ENCODE assay signal across 8 cellular contexts in genomic region chr9:137745541-137745991, GRCh38.
DNase-seq lines count a peak whose midpoint lies in the region; ATAC-seq and TF ChIP-seq lines count a peak whose summit lies in the region.

No MANE protein-coding gene starts in this region.

- H3K4me3 ChIP-seq in GM12865 (ENCODE audit: low read depth, low read length) (no peak overlapping the region), WERI-Rb-1 (ENCODE audit: low read depth, low read length) (no peak overlapping the region)

- no peaks in the 10 kb centered on the region for H3K9me3 ChIP-seq in WERI-Rb-1 (ENCODE audit: severe bottlenecking)

- POLR2A ChIA-PET in activated CD8-positive, alpha-beta T cell treated with anti-CD3 and anti-CD28 coated beads for 36 hours (lab: Charles Lee), result no interaction called here

- DNase-seq in GM12865 (ENCODE audit: low read depth) (peak; percentile 88), HT1080 (ENCODE audit: low read depth) (peak; percentile 16), mucosa of gallbladder (ENCODE audit: low spot score) (peak; percentile 20), ecto neural progenitor cell (ENCODE audit: low spot score) (no peak), posterior vena cava (ENCODE audit: low spot score) (no peak), WERI-Rb-1 (no peak)
- peak; percentile 15 for DNase-seq in activated CD8-positive, alpha-beta T cell treated with anti-CD3 and anti-CD28 coated beads for 36 hours

- no peak for TF ChIP-seq CTCF in GM12865 (IDR thresholded peaks at IDR 0.05; ENCODE audit: insufficient read depth, low read depth, low read length, missing control alignments)
- no peak for TF ChIP-seq CTCF in activated CD8-positive, alpha-beta T cell treated with anti-CD3 and anti-CD28 coated beads for 36 hours (IDR thresholded peaks at IDR 0.05)
- TF ChIP-seq CTCF in WERI-Rb-1 (IDR thresholded peaks at IDR 0.05; ENCODE audit: low read depth, low read length), result no peak

- intact Hi-C loops in activated CD8-positive, alpha-beta T cell treated with anti-CD3 and anti-CD28 coated beads for 36 hours (cut with micrococcal nuclease), result no loop called here
- intact Hi-C loops in posterior vena cava (cut with DNase I), result no loop called here

- H3K27me3 Mint-ChIP-seq in activated CD8-positive, alpha-beta T cell treated with anti-CD3 and anti-CD28 coated beads for 36 hours, result no peaks in the 10 kb centered on the region

- H3K9me3 Mint-ChIP-seq in activated CD8-positive, alpha-beta T cell treated with anti-CD3 and anti-CD28 coated beads for 36 hours, result no peaks in the 10 kb centered on the region

- no peaks in the 10 kb centered on the region for H3K27me3 ChIP-seq in WERI-Rb-1 (ENCODE audit: insufficient read depth, low read depth, severe bottlenecking)

- peaks cover 27% of the 10 kb centered on the region for H3K36me3 Mint-ChIP-seq in activated CD8-positive, alpha-beta T cell treated with anti-CD3 and anti-CD28 coated beads for 36 hours (ENCODE audit: low read depth)

- peaks cover 54% of the 10 kb centered on the region for H3K36me3 ChIP-seq in WERI-Rb-1

- peaks cover 8% of the 10 kb centered on the region for H3K4me1 Mint-ChIP-seq in activated CD8-positive, alpha-beta T cell treated with anti-CD3 and anti-CD28 coated beads for 36 hours (ENCODE audit: low read depth)

- H3K4me3 Mint-ChIP-seq in activated CD8-positive, alpha-beta T cell treated with anti-CD3 and anti-CD28 coated beads for 36 hours, result no peak overlapping the region

- CTCF ChIA-PET in activated CD8-positive, alpha-beta T cell treated with anti-CD3 and anti-CD28 coated beads for 36 hours (lab: Charles Lee), result no interaction called here

- ATAC-seq in GM21367 (IDR thresholded peaks at IDR 0.05; ENCODE audit: unreplicated experiment), result peak; percentile 59
- peak; percentile 64 for ATAC-seq in activated CD8-positive, alpha-beta T cell treated with anti-CD3 and anti-CD28 coated beads for 36 hours

- H3K27ac ChIP-seq in WERI-Rb-1, result no peak overlapping the region

- H3K27ac Mint-ChIP-seq in activated CD8-positive, alpha-beta T cell treated with anti-CD3 and anti-CD28 coated beads for 36 hours, result peak overlapping the region; percentile 25

Comparison
In these comparisons a context has a peak if more than half of its experiments do, and no peak if none do; other contexts are left out.
1. DNase-seq: peak in GM12865 (single experiment), HT1080 (single experiment), activated CD8-positive, alpha-beta T cell treated with anti-CD3 and anti-CD28 coated beads for 36 hours (single experiment) and mucosa of gallbladder (single experiment); none in ecto neural progenitor cell (single experiment), posterior vena cava (single experiment) and WERI-Rb-1 (single experiment).